Comparison of ENCODE assay signal across 29 cellular contexts in genomic region chr20:35005463-35005961, GRCh38. TPM values are rescaled to one million over a fixed set of nuclear protein-coding genes. Genes with fewer than 3 reads are reported as not detected.
DNase-seq lines count a peak whose midpoint lies in the region; ATAC-seq and TF ChIP-seq lines count a peak whose summit lies in the region.
"Had no signal": no experiment of that assay in that cellular context is flagged by ENCODE, and none has a peak within 500 bp of the region (broad histone marks: within the 10 kb centered on the region; RNA-seq: fewer than 3 reads in every experiment).

No MANE protein-coding gene starts in this region.

- H3K4me3 Mint-ChIP-seq in endodermal cell, result no peak overlapping the region
- H3K4me3 Mint-ChIP-seq: GM23338 had no signal

- H3K27ac ChIP-seq in right atrium auricular region (no peak overlapping the region), endodermal cell (ENCODE audit: low read depth, low read length) (no peak overlapping the region), lower lobe of right lung (no peak overlapping the region), aorta (ENCODE audit: low read depth in 1 of 2, low read length in 2 of 2) (no peak overlapping the region)
- H3K27ac ChIP-seq: BLaER1 treated with 17β-estradiol and CSF1 and Interleukin-3, amounts not matched to agents 10 nM and 100 nM; foreskin keratinocyte; hepatocyte; SJSA1; upper lobe of left lung had no signal

- H3K4me3 ChIP-seq in right atrium auricular region (no peak overlapping the region), endodermal cell (ENCODE audit: low read length) (no peak overlapping the region), lower lobe of right lung (no peak overlapping the region), aorta (ENCODE audit: low read length in 2 of 2) (no peak overlapping the region)
- H3K4me3 ChIP-seq: BLaER1 treated with 17β-estradiol and CSF1 and Interleukin-3, amounts not matched to agents 10 nM and 100 nM; GM23338; hepatocyte; SJSA1; upper lobe of left lung had no signal

- H3K4me1 ChIP-seq in right atrium auricular region (peaks cover 0 to 5% of the 10 kb centered on the region in 2 donors), endodermal cell (ENCODE audit: control insufficient read depth, insufficient read depth, low read length) (no peaks in the 10 kb centered on the region), lower lobe of right lung (no peaks in the 10 kb centered on the region), aorta (ENCODE audit: control insufficient read depth in 1 of 2, insufficient read depth in 2 of 2, low read length in 2 of 2) (no peaks in the 10 kb centered on the region)
- H3K4me1 ChIP-seq: foreskin keratinocyte, SJSA1, upper lobe of left lung had no signal

- peaks cover 85% of the 10 kb centered on the region for H3K36me3 Mint-ChIP-seq in endodermal cell (ENCODE audit: low read depth)

- TF ChIP-seq CTCF in right atrium auricular region (IDR thresholded peaks at IDR 0.05) (no peak), endodermal cell (conservative IDR thresholded peaks at IDR 0.05) (no peak), lower lobe of right lung (IDR thresholded peaks at IDR 0.05) (no peak)

- H3K36me3 ChIP-seq in right atrium auricular region (peaks cover 93% of the 10 kb centered on the region), endodermal cell (ENCODE audit: control insufficient read depth, insufficient read depth, low read length) (peaks cover 82% of the 10 kb centered on the region), lower lobe of right lung (peaks cover 100% of the 10 kb centered on the region), aorta (ENCODE audit: control insufficient read depth in 1 of 2, insufficient read depth in 2 of 2, low read length in 1 of 2) (peaks cover 0 to 30% of the 10 kb centered on the region in 2 donors)

- DNase-seq in Right ventricle myocardium inferior (ENCODE audit: missing footprints) (peak; percentile 1), right atrium auricular region (ENCODE audit: low spot score) (no peak), endodermal cell (peak; percentile 28), lower lobe of right lung (peak; percentile 33), aorta (peak; percentile 31 to 55), DMS 273 (lab: John Stamatoyannopoulos, UW; ENCODE audit: unreplicated experiment) (no peak), T-helper 2 cell (no peak)
- DNase-seq: activated CD4-positive, alpha-beta T cell treated with anti-CD3 and anti-CD28 coated beads, Interleukin-2, amount 50 U/mL, for 4 hours; activated CD8-positive, alpha-beta memory T cell treated with anti-CD3 and anti-CD28 coated beads, Interleukin-2, amount 50 U/mL, for 48 hours; activated gamma-delta T cell; amniotic stem cell; Calu3; effector CD4-positive, alpha-beta T cell; foreskin keratinocyte; NCI-H1092 treated with DMSO at 0.1 percent for 48 hours; NCI-H2029; NCI-H345; NCI-H82; occipital lobe; stimulated activated CD4-positive, alpha-beta T cell treated with anti-CD3 and anti-CD28 coated beads, Interleukin-15, amount 100 ng/mL, for 24 hours; stimulated activated CD8-positive, alpha-beta memory T cell treated with anti-CD3 and anti-CD28 coated beads, Interleukin-4, amount 100 ng/mL, for 48 hours; upper lobe of left lung had no signal

- H3K9me3 ChIP-seq in right atrium auricular region, result no peaks in the 10 kb centered on the region
- no peaks in the 10 kb centered on the region for H3K9me3 ChIP-seq in endodermal cell (ENCODE audit: control insufficient read depth, low read length)
- no peaks in the 10 kb centered on the region for H3K9me3 ChIP-seq in lower lobe of right lung
- H3K9me3 ChIP-seq in aorta (ENCODE audit: control insufficient read depth, low read length), result no peaks in the 10 kb centered on the region
- H3K9me3 ChIP-seq: BLaER1 treated with 17β-estradiol and CSF1 and Interleukin-3, amounts not matched to agents 10 nM and 100 nM; SJSA1; upper lobe of left lung had no signal

- H3K9me3 Mint-ChIP-seq in endodermal cell, result no peaks in the 10 kb centered on the region
- H3K9me3 Mint-ChIP-seq: GM23338 had no signal

- no peak overlapping the region for H3K9ac ChIP-seq in endodermal cell (ENCODE audit: extremely low read depth, low read length, poor library complexity, severe bottlenecking)
- H3K9ac ChIP-seq: BLaER1 treated with 17β-estradiol and CSF1 and Interleukin-3, amounts not matched to agents 10 nM and 100 nM had no signal

- no peak overlapping the region for H3K27ac Mint-ChIP-seq in endodermal cell
- H3K27ac Mint-ChIP-seq: GM23338 had no signal

- H3K27me3 ChIP-seq in right atrium auricular region (no peaks in the 10 kb centered on the region), endodermal cell (ENCODE audit: control insufficient read depth, insufficient read depth, low read length, poor library complexity, severe bottlenecking) (no peaks in the 10 kb centered on the region), lower lobe of right lung (ENCODE audit: low read depth) (no peaks in the 10 kb centered on the region), aorta (ENCODE audit: control insufficient read depth in 1 of 2, insufficient read depth in 2 of 2, low read length in 1 of 2) (no peaks in the 10 kb centered on the region)
- H3K27me3 ChIP-seq: BLaER1 treated with 17β-estradiol and CSF1 and Interleukin-3, amounts not matched to agents 10 nM and 100 nM; foreskin keratinocyte; hepatocyte; SJSA1; upper lobe of left lung had no signal

- no peaks in the 10 kb centered on the region for H3K4me1 Mint-ChIP-seq in endodermal cell

- H3K27me3 Mint-ChIP-seq in endodermal cell (ENCODE audit: insufficient read depth), result no peaks in the 10 kb centered on the region

- 95 to 98% methylated on average over 7 of the region's 7 CpGs for WGBS in endodermal cell (ENCODE audit: insufficient coverage in 1 of 2, insufficient read length in 1 of 2), 2 experiments
- 86 to 87% methylated on average over 7 of the region's 7 CpGs for WGBS in aorta, 2 donors

- ATAC-seq in Right ventricle myocardium inferior (no peak), lower lobe of right lung (no peak), aorta (ENCODE audit: low FRiP score) (no peak), HG02588 (IDR thresholded peaks at IDR 0.05; ENCODE audit: unreplicated experiment) (no peak)
- ATAC-seq: foreskin keratinocyte, GM23338, right cardiac atrium had no signal

- intact Hi-C loops in Right ventricle myocardium inferior (cut with DNase I) (loop anchor here (5.0 kb wide), 1 partner anchor 133 kb away; the partner anchor contains the start of gene GGT7), lower lobe of right lung (cut with DNase I) (no loop called here), aorta (cut with DNase I) (no loop called here)

RNA-seq across cellular contexts. Expression of gene MYH7B, which starts 49.8 kb away (rescaled TPM):
- 230 TPM for total RNA-seq in Right ventricle myocardium inferior
- total RNA-seq in right atrium auricular region, result 10 to 100 TPM; 24.4 to 34.9 TPM
- total RNA-seq in endodermal cell, result under 1 TPM; 0.37 to 0.49 TPM
- 0.78 TPM for polyA plus RNA-seq in endodermal cell (2013, experiment 1 of 2)
- 0.62 TPM for polyA plus RNA-seq in endodermal cell (2013, experiment 2 of 2)
- 0.56 TPM for total RNA-seq in lower lobe of right lung
- under 1 TPM; 0.57 to 0.88 TPM for total RNA-seq in aorta
- polyA plus RNA-seq in aorta, result 1 to 10 TPM in 1 of 2 donors, under 1 TPM in 1; 0.13 to 4.6 TPM
- total RNA-seq: Daoy, SJSA1 had no signal

RNA-seq across cellular contexts. Expression of gene GSS, which starts 49.9 kb away (rescaled TPM):
- total RNA-seq in Right ventricle myocardium inferior (17.6 TPM), right atrium auricular region (10 to 100 TPM; 23.0 to 38.3 TPM), endodermal cell (10 to 100 TPM; 60.8 to 71.3 TPM), lower lobe of right lung (28.8 TPM), aorta (10 to 100 TPM; 22.9 to 24.3 TPM)
- 43.8 TPM for polyA plus RNA-seq in endodermal cell (2013, experiment 1 of 2)
- 41.5 TPM for polyA plus RNA-seq in endodermal cell (2013, experiment 2 of 2)
- polyA plus RNA-seq in aorta, result 10 to 100 TPM; 12.9 to 31.5 TPM

Comparison
In these comparisons a context has a peak if more than half of its experiments do, and no peak if none do; other contexts are left out.
1. DNase-seq: peak in Right ventricle myocardium inferior (single experiment), endodermal cell (single experiment), lower lobe of right lung (single experiment) and aorta (2 of 2); none in right atrium auricular region (single experiment), DMS 273 (single experiment) and T-helper 2 cell (0 of 5).
2. RNA of gene MYH7B, which starts 49.8 kb away (total RNA-seq): 230 TPM in Right ventricle myocardium inferior (single experiment) and 24.4 to 34.9 TPM in right atrium auricular region; 0.57 to 0.88 TPM in aorta, 0.56 TPM in lower lobe of right lung (single experiment) and 0.37 to 0.49 TPM in endodermal cell; every median in the first group is over 10 times any median in the second.